ENCODE assay signal across 23 cellular contexts in genomic region chr11:121583825-121584224, GRCh38.
DNase-seq lines count a peak whose midpoint lies in the region; ATAC-seq, FAIRE-seq and TF ChIP-seq lines count a peak whose summit lies in the region.
"Had no signal": no experiment of that assay in that cellular context is flagged by ENCODE, and none has a peak within 500 bp of the region (broad histone marks: within the 10 kb centered on the region; RNA-seq: fewer than 3 reads in every experiment).

No MANE protein-coding gene starts in this region.

- peak overlapping the region; percentile 81 for H3K27ac Mint-ChIP-seq in activated naive CD8-positive, alpha-beta T cell
- H3K27ac Mint-ChIP-seq in activated naive CD8-positive, alpha-beta T cell treated with anti-CD3 and anti-CD28 coated beads for 36 hours, result no peak overlapping the region
- no peak overlapping the region for H3K27ac Mint-ChIP-seq in GM23338
- H3K27ac Mint-ChIP-seq: progenitor cell of endocrine pancreas had no signal

- H4K20me1 ChIP-seq in OCI-LY7 (ENCODE audit: insufficient read depth, low read length) (no peaks in the 10 kb centered on the region), K562 (replicated peaks; ENCODE audit: control insufficient read depth, insufficient read depth, low read length) (no peaks in the 10 kb centered on the region), GM23338 (replicated peaks; ENCODE audit: insufficient read depth) (peaks cover 5% of the 10 kb centered on the region; the same call in 1 of the 2 replicates)

- peaks cover 100% of the 10 kb centered on the region for H3K36me3 ChIP-seq in OCI-LY7 (ENCODE audit: insufficient read depth, low read length)
- no peaks in the 10 kb centered on the region for H3K36me3 ChIP-seq in K562 (ENCODE audit: control insufficient read depth, insufficient read depth, low read length)
- peaks cover 18% of the 10 kb centered on the region for H3K36me3 ChIP-seq in thymus (ENCODE audit: control insufficient read depth, insufficient read depth)
- no peaks in the 10 kb centered on the region for H3K36me3 ChIP-seq in prostate gland
- peaks cover 54% of the 10 kb centered on the region for H3K36me3 ChIP-seq in GM23338 (ENCODE audit: insufficient read depth)
- H3K36me3 ChIP-seq: SJCRH30, suprapubic skin, uterus had no signal

- no peaks in the 10 kb centered on the region for H3K9me3 ChIP-seq in OCI-LY7 (ENCODE audit: low read length)
- H3K9me3 ChIP-seq in K562 (replicated peaks; ENCODE audit: control insufficient read depth, insufficient read depth, low read depth, low read length), result no peaks in the 10 kb centered on the region
- H3K9me3 ChIP-seq in thymus (ENCODE audit: control insufficient read depth), result no peaks in the 10 kb centered on the region
- H3K9me3 ChIP-seq in prostate gland, result no peaks in the 10 kb centered on the region
- H3K9me3 ChIP-seq: mucosa of descending colon, Peyer's patch, suprapubic skin, uterus had no signal

- CTCF ChIA-PET in OCI-LY7 (lab: Charles Lee; ENCODE audit: unreplicated experiment) (interaction anchor here (0.6 kb wide), 1 partner anchor 150 kb away, joined by 3 read pairs; no protein-coding TSS in a partner anchor), K562 (lab: Yijun Ruan, JAX; ENCODE audit: low intra/inter-chr PET ratio) (no interaction called here)

- no peak for ATAC-seq in K562
- no peak for ATAC-seq in GM19395 (IDR thresholded peaks at IDR 0.05; ENCODE audit: unreplicated experiment)
- no peak for ATAC-seq in GM23338
- ATAC-seq: esophagus mucosa, mucosa of descending colon had no signal

- H3K9me1 ChIP-seq in K562 (ENCODE audit: control insufficient read depth, insufficient read depth, low read length), result no peaks in the 10 kb centered on the region

- no peak for TF ChIP-seq EP300 in K562 (IDR thresholded peaks at IDR 0.05; ENCODE audit: low read length)

- WGBS in K562 (ENCODE audit: insufficient coverage, low coverage, missing lambda C conversion rate), result 0% methylated on average over 3 of the region's 3 CpGs
- 64% methylated on average over 3 of the region's 3 CpGs for WGBS in thymus
- 91% methylated on average over 3 of the region's 3 CpGs for WGBS in prostate gland

- no peak for FAIRE-seq in K562 (lab: Jason Lieb, UNC)
- FAIRE-seq: G401.6, GM18507 had no signal

- H3K79me2 ChIP-seq in OCI-LY7 (ENCODE audit: insufficient read depth, low read depth, low read length) (peaks cover 14% of the 10 kb centered on the region; the same call in 1 of the 2 replicates), K562 (ENCODE audit: control insufficient read depth, insufficient read depth, low read length) (no peaks in the 10 kb centered on the region), GM23338 (replicated peaks; ENCODE audit: insufficient read depth) (no peaks in the 10 kb centered on the region)
- H3K79me2 ChIP-seq: hepatocyte had no signal

- H2AFZ ChIP-seq in OCI-LY7 (ENCODE audit: low read length), result no peak overlapping the region
- no peak overlapping the region for H2AFZ ChIP-seq in K562 (ENCODE audit: low read depth, low read length)
- H2AFZ ChIP-seq in GM23338, result no peak overlapping the region
- H2AFZ ChIP-seq: hepatocyte had no signal

- BruUV-seq in OCI-LY7 (replicated peaks; lab: Mats Ljungman, UMichigan), result no TSS peak
- BruUV-seq in K562 (replicated peaks; lab: Mats Ljungman, UMichigan), result no TSS peak

- TF ChIP-seq CTCF in OCI-LY7 (conservative IDR thresholded peaks at IDR 0.05; ENCODE audit: low read length) (no peak), K562 (IDR thresholded peaks at IDR 0.05 in 2 of 3, conservative IDR thresholded peaks at IDR 0.05 in 1 of 3; ENCODE audit: insufficient read depth in 2 of 3, low read depth in 1 of 3, low read length in 3 of 3) (no peak), prostate gland (IDR thresholded peaks at IDR 0.05) (no peak), GM23338 (conservative IDR thresholded peaks at IDR 0.05; ENCODE audit: low read depth in 2 of 2) (no peak)

- peak overlapping the region; percentile 6 for H3K27ac ChIP-seq in OCI-LY7 (ENCODE audit: low read depth, low read length, poor library complexity, severe bottlenecking)
- H3K27ac ChIP-seq in K562 (ENCODE audit: extremely low read depth, low read depth, low read length), result no peak overlapping the region
- peak overlapping the region; percentile 54 for H3K27ac ChIP-seq in thymus (ENCODE audit: low read depth)
- H3K27ac ChIP-seq in prostate gland, result no peak overlapping the region
- H3K27ac ChIP-seq in GM23338 (ENCODE audit: low read depth), result no peak overlapping the region
- H3K27ac ChIP-seq: SJCRH30, suprapubic skin, uterus had no signal

- peaks cover 29% of the 10 kb centered on the region for H3K4me1 ChIP-seq in OCI-LY7 (ENCODE audit: insufficient read depth, low read length, poor library complexity, severe bottlenecking)
- H3K4me1 ChIP-seq in K562 (replicated peaks in 1 of 2; ENCODE audit: control insufficient read depth in 2 of 2, insufficient read depth in 2 of 2, low read length in 2 of 2), result no peaks in the 10 kb centered on the region
- H3K4me1 ChIP-seq in thymus (ENCODE audit: control insufficient read depth, insufficient read depth, low read length), result peaks cover 17% of the 10 kb centered on the region
- H3K4me1 ChIP-seq in prostate gland (replicated peaks), result peaks cover 8% of the 10 kb centered on the region
- no peaks in the 10 kb centered on the region for H3K4me1 ChIP-seq in GM23338 (ENCODE audit: insufficient read depth)
- H3K4me1 ChIP-seq: SJCRH30, suprapubic skin, uterus had no signal

- peaks cover 15% of the 10 kb centered on the region for H3K36me3 Mint-ChIP-seq in activated naive CD8-positive, alpha-beta T cell
- H3K36me3 Mint-ChIP-seq in activated naive CD8-positive, alpha-beta T cell treated with anti-CD3 and anti-CD28 coated beads for 36 hours, result peaks cover 52% of the 10 kb centered on the region
- H3K36me3 Mint-ChIP-seq in GM23338 (ENCODE audit: low read depth), result peaks cover 72% of the 10 kb centered on the region

- peaks cover 0 to 4% of the 10 kb centered on the region in 2 experiments; a peak in 1 of 5 replicates for H3K27me3 ChIP-seq in K562 (ENCODE audit: control insufficient read depth in 2 of 2, insufficient read depth in 2 of 2, low read length in 2 of 2)
- no peaks in the 10 kb centered on the region for H3K27me3 ChIP-seq in thymus (ENCODE audit: control insufficient read depth, insufficient read depth)
- H3K27me3 ChIP-seq in prostate gland (replicated peaks; ENCODE audit: insufficient read depth), result no peaks in the 10 kb centered on the region
- H3K27me3 ChIP-seq in GM23338 (ENCODE audit: insufficient read depth), result no peaks in the 10 kb centered on the region
- H3K27me3 ChIP-seq: hepatocyte, Peyer's patch, SJCRH30, suprapubic skin, uterus had no signal

- H3K4me2 ChIP-seq in OCI-LY7 (ENCODE audit: low read length) (no peak overlapping the region), K562 (ENCODE audit: insufficient read depth, low read length) (no peak overlapping the region), GM23338 (no peak overlapping the region)
- H3K4me2 ChIP-seq: hepatocyte had no signal

- in situ Hi-C loops in K562 (cut with MboI), result no loop called here

- peaks cover 5% of the 10 kb centered on the region for H3K9me3 Mint-ChIP-seq in activated naive CD8-positive, alpha-beta T cell (ENCODE audit: low read depth)
- H3K9me3 Mint-ChIP-seq in activated naive CD8-positive, alpha-beta T cell treated with anti-CD3 and anti-CD28 coated beads for 36 hours, result peaks cover 10% of the 10 kb centered on the region
- H3K9me3 Mint-ChIP-seq in GM23338, result peaks cover 11% of the 10 kb centered on the region

- H3K9me2 ChIP-seq in OCI-LY7 (ENCODE audit: insufficient read depth, low read length), result no peaks in the 10 kb centered on the region
- H3K9me2 ChIP-seq in GM23338 (ENCODE audit: insufficient read depth), result no peaks in the 10 kb centered on the region

- POLR2A ChIA-PET in OCI-LY7 (lab: Charles Lee) (no interaction called here), K562 (lab: Yijun Ruan, JAX) (no interaction called here)

- H3F3A ChIP-seq in GM23338 (replicated peaks; ENCODE audit: low read depth), result no peaks in the 10 kb centered on the region

- H3K9ac ChIP-seq in K562 (ENCODE audit: insufficient read depth in 1 of 2, low read depth in 2 of 2, low read length in 2 of 2), result no peak overlapping the region

- intact Hi-C loops in OCI-LY7 (cut with micrococcal nuclease; ENCODE audit: unreplicated experiment), result no loop called here
- intact Hi-C loops in K562 (cut with micrococcal nuclease), result no loop called here
- intact Hi-C loops in prostate gland (cut with DNase I), result no loop called here

- H3K4me1 Mint-ChIP-seq in activated naive CD8-positive, alpha-beta T cell (ENCODE audit: low read depth), result peaks cover 26% of the 10 kb centered on the region
- peaks cover 18% of the 10 kb centered on the region for H3K4me1 Mint-ChIP-seq in activated naive CD8-positive, alpha-beta T cell treated with anti-CD3 and anti-CD28 coated beads for 36 hours
- no peaks in the 10 kb centered on the region for H3K4me1 Mint-ChIP-seq in GM23338

- no peak for DNase-seq in activated naive CD8-positive, alpha-beta T cell treated with anti-CD3 and anti-CD28 coated beads for 36 hours
- DNase-seq in OCI-LY7 (ENCODE audit: low spot score) (no peak), K562 (ENCODE audit: extremely low read depth in 1 of 4, low spot score in 3 of 4) (no peak), prostate gland (ENCODE audit: low spot score) (no peak), GM23338 (ENCODE audit: low spot score) (no peak)
- DNase-seq: activated CD4-positive, alpha-beta T cell treated with anti-CD3 and anti-CD28 coated beads, Interleukin-2, amount 50 U/mL, for 4 hours; C1 segment of cervical spinal cord; effector CD8-positive, alpha-beta T cell; foreskin melanocyte; mucosa of descending colon; Peyer's patch; SJCRH30; uterus had no signal

- H3K4me3 ChIP-seq in OCI-LY7 (ENCODE audit: low read depth, low read length, poor library complexity, severe bottlenecking) (no peak overlapping the region), K562 (no peak overlapping the region), thymus (ENCODE audit: low read length) (no peak overlapping the region), prostate gland (no peak overlapping the region), GM23338 (no peak overlapping the region)
- H3K4me3 ChIP-seq: hepatocyte, mucosa of descending colon, Peyer's patch, SJCRH30, suprapubic skin, uterus had no signal

- no peak for TF ChIP-seq RAD21 in K562 (CRISPR knock-in tag; conservative IDR thresholded peaks at IDR 0.05 in 1 of 2, IDR thresholded peaks at IDR 0.05 in 1 of 2)

- H3K4me3 Mint-ChIP-seq in activated naive CD8-positive, alpha-beta T cell, result no peak overlapping the region
- no peak overlapping the region for H3K4me3 Mint-ChIP-seq in activated naive CD8-positive, alpha-beta T cell treated with anti-CD3 and anti-CD28 coated beads for 36 hours
- H3K4me3 Mint-ChIP-seq in GM23338, result no peak overlapping the region
- H3K4me3 Mint-ChIP-seq: brain had no signal

- no peak for TF ChIP-seq POLR2A in K562 (conservative IDR thresholded peaks at IDR 0.05)
- no peak for TF ChIP-seq POLR2A in prostate gland (IDR thresholded peaks at IDR 0.05)

- H3K27me3 Mint-ChIP-seq in activated naive CD8-positive, alpha-beta T cell, result no peaks in the 10 kb centered on the region
- no peaks in the 10 kb centered on the region for H3K27me3 Mint-ChIP-seq in activated naive CD8-positive, alpha-beta T cell treated with anti-CD3 and anti-CD28 coated beads for 36 hours
- H3K27me3 Mint-ChIP-seq in GM23338 (ENCODE audit: insufficient read depth, low read depth, poor library complexity), result peaks cover 1% of the 10 kb centered on the region
- H3K27me3 Mint-ChIP-seq: brain, progenitor cell of endocrine pancreas had no signal

Comparison
In these comparisons a context has a peak if more than half of its experiments do, and no peak if none do; other contexts are left out.
1. H3K27ac ChIP-seq: peak in OCI-LY7 (single experiment) and thymus (single experiment); none in K562 (single experiment), prostate gland (0 of 2) and GM23338 (single experiment).